Comparison of ENCODE assay signal across 10 cellular contexts in genomic region chr13:99357920-99358319, GRCh38. TPM values are rescaled to one million over a fixed set of nuclear protein-coding genes. Genes with fewer than 3 reads are reported as not detected.
DNase-seq lines count a peak whose midpoint lies in the region; ATAC-seq and TF ChIP-seq lines count a peak whose summit lies in the region.
"Had no signal": no experiment of that assay in that cellular context is flagged by ENCODE, and none has a peak within 500 bp of the region (broad histone marks: within the 10 kb centered on the region; RNA-seq: fewer than 3 reads in every experiment).

No MANE protein-coding gene starts in this region.

- H3K4me3 ChIP-seq in CD4-positive, alpha-beta memory T cell (ENCODE audit: low read length in 2 of 2), result peak overlapping the region; percentile 12 to 37
- H3K4me3 ChIP-seq in OCI-LY1 (ENCODE audit: low read depth, low read length, poor library complexity, severe bottlenecking) (no peak overlapping the region), brain microvascular endothelial cell (ENCODE audit: low read depth, low read length) (no peak overlapping the region)
- H3K4me3 ChIP-seq: left ventricle myocardium inferior had no signal

- peaks cover 87 to 100% (median 94%) of the 10 kb centered on the region in 4 donors for H3K4me1 Mint-ChIP-seq in CD4-positive, alpha-beta memory T cell
- peaks cover 63 to 84% of the 10 kb centered on the region in 2 donors for H3K4me1 Mint-ChIP-seq in natural killer cell treated with Interleukin-12 subunit alpha and Interleukin-12 subunit beta and Interleukin-15 and Interleukin-18, amount 100 ng/mL, for 72 hours (ENCODE audit: low read depth in 2 of 2)

- no peaks in the 10 kb centered on the region for H3K27me3 Mint-ChIP-seq in CD4-positive, alpha-beta memory T cell
- H3K27me3 Mint-ChIP-seq in natural killer cell treated with Interleukin-12 subunit alpha and Interleukin-12 subunit beta and Interleukin-15 and Interleukin-18, amount 100 ng/mL, for 72 hours, result peaks cover 0 to 6% of the 10 kb centered on the region in 2 donors

- no peak overlapping the region; the same call in 1 of the 2 replicates for H3K4me2 ChIP-seq in OCI-LY1 (ENCODE audit: low read length)

- H3K4me1 ChIP-seq in CD4-positive, alpha-beta memory T cell (ENCODE audit: insufficient read depth, low read length), result peaks cover 98% of the 10 kb centered on the region
- H3K4me1 ChIP-seq in OCI-LY1 (ENCODE audit: insufficient read depth, low read length, severe bottlenecking), result peaks cover 97% of the 10 kb centered on the region

- H3K9me3 ChIP-seq in CD4-positive, alpha-beta memory T cell (ENCODE audit: control insufficient read depth in 1 of 2, low read length in 2 of 2), result no peaks in the 10 kb centered on the region
- no peaks in the 10 kb centered on the region for H3K9me3 ChIP-seq in OCI-LY1 (ENCODE audit: low read length)
- H3K9me3 ChIP-seq: left ventricle myocardium inferior had no signal

- DNase-seq in CD4-positive, alpha-beta memory T cell, result peak in 2 of 5 donors; percentile 44 to 56
- DNase-seq in brain microvascular endothelial cell (no peak), NCI-H1105 (lab: John Stamatoyannopoulos, UW) (no peak)
- no peak for DNase-seq in natural killer cell treated with Interleukin-12 subunit alpha and Interleukin-12 subunit beta and Interleukin-15 and Interleukin-18, amount 100 ng/mL, for 72 hours (ENCODE audit: low spot score)
- DNase-seq: left ventricle myocardium inferior had no signal

- in situ Hi-C loops in brain microvascular endothelial cell (cut with HindIII; ENCODE audit: low pct_ligation_motif_present, low sequenced_read_pairs), result no loop called here

- H3K36me3 ChIP-seq in CD4-positive, alpha-beta memory T cell (ENCODE audit: insufficient read depth, low read length), result no peaks in the 10 kb centered on the region
- H3K36me3 ChIP-seq in OCI-LY1 (ENCODE audit: insufficient read depth, low read length), result peaks cover 96% of the 10 kb centered on the region
- no peaks in the 10 kb centered on the region for H3K36me3 ChIP-seq in brain microvascular endothelial cell (replicated peaks)

- H3K27ac Mint-ChIP-seq in CD4-positive, alpha-beta memory T cell, result peak overlapping the region; percentile 96 to 100 (median 99)
- peak overlapping the region; percentile 87 to 88 for H3K27ac Mint-ChIP-seq in natural killer cell treated with Interleukin-12 subunit alpha and Interleukin-12 subunit beta and Interleukin-15 and Interleukin-18, amount 100 ng/mL, for 72 hours

- peak overlapping the region; percentile 94 for H3K27ac ChIP-seq in CD4-positive, alpha-beta memory T cell (ENCODE audit: low read depth, low read length)
- H3K27ac ChIP-seq in OCI-LY1 (ENCODE audit: low read depth, low read length, poor library complexity, severe bottlenecking) (peak overlapping the region; percentile 88), brain microvascular endothelial cell (peak overlapping the region; percentile 94)
- H3K27ac ChIP-seq: epithelial cell of prostate had no signal

- POLR2A ChIA-PET in CD4-positive, alpha-beta memory T cell (lab: Charles Lee; ENCODE audit: partially characterized antibody), result interaction anchor here (1.3 to 21.5 kb wide), 10 partner anchors 8 to 88 kb away, joined by 4 to 929 read pairs (median 147); partner anchors contain the start of gene GPR183

- CTCF ChIA-PET in CD4-positive, alpha-beta memory T cell (lab: Charles Lee; ENCODE audit: partially characterized antibody), result interaction anchor here (0.6 to 7.0 kb wide), 5 partner anchors 9 to 79 kb away, joined by 3 to 32 read pairs (median 5); partner anchors contain the start of gene GPR183

- TF ChIP-seq CTCF in OCI-LY1 (IDR thresholded peaks at IDR 0.05; ENCODE audit: low read length) (no peak), brain microvascular endothelial cell (IDR thresholded peaks at IDR 0.05; ENCODE audit: low read depth, low read length, missing control alignments) (no peak)

- intact Hi-C loops in CD4-positive, alpha-beta memory T cell (cut with micrococcal nuclease), result loop anchor here (1.0 to 2.0 kb wide), 4 partner anchors 7 to 75 kb away; no protein-coding TSS in a partner anchor

- peaks cover 42 to 45% of the 10 kb centered on the region in 2 donors for H3K36me3 Mint-ChIP-seq in CD4-positive, alpha-beta memory T cell
- peaks cover 22% of the 10 kb centered on the region for H3K36me3 Mint-ChIP-seq in natural killer cell treated with Interleukin-12 subunit alpha and Interleukin-12 subunit beta and Interleukin-15 and Interleukin-18, amount 100 ng/mL, for 72 hours

- H3K79me2 ChIP-seq in OCI-LY1 (ENCODE audit: insufficient read depth, low read length), result peaks cover 96% of the 10 kb centered on the region

- no peaks in the 10 kb centered on the region for H3F3A ChIP-seq in OCI-LY1 (ENCODE audit: insufficient read depth, low read length)

- no peaks in the 10 kb centered on the region for H4K20me1 ChIP-seq in OCI-LY1 (ENCODE audit: insufficient read depth, low read length)

- H3K9me2 ChIP-seq in OCI-LY1 (ENCODE audit: low read depth, low read length), result no peaks in the 10 kb centered on the region

- H3K4me3 Mint-ChIP-seq in CD4-positive, alpha-beta memory T cell, result peak overlapping the region; percentile 58 to 80 (median 72)
- H3K4me3 Mint-ChIP-seq in natural killer cell treated with Interleukin-12 subunit alpha and Interleukin-12 subunit beta and Interleukin-15 and Interleukin-18, amount 100 ng/mL, for 72 hours, result peak overlapping the region; percentile 82

- H3K27me3 ChIP-seq in CD4-positive, alpha-beta memory T cell (ENCODE audit: insufficient read depth, low read length), result no peaks in the 10 kb centered on the region
- no peaks in the 10 kb centered on the region for H3K27me3 ChIP-seq in OCI-LY1 (ENCODE audit: insufficient read depth, low read length)
- no peaks in the 10 kb centered on the region for H3K27me3 ChIP-seq in brain microvascular endothelial cell (replicated peaks)

- H3K9me3 Mint-ChIP-seq in CD4-positive, alpha-beta memory T cell, result peaks cover 0 to 6% (median 0%) of the 10 kb centered on the region in 8 donors
- H3K9me3 Mint-ChIP-seq in natural killer cell treated with Interleukin-12 subunit alpha and Interleukin-12 subunit beta and Interleukin-15 and Interleukin-18, amount 100 ng/mL, for 72 hours, result no peaks in the 10 kb centered on the region

- H2AFZ ChIP-seq in OCI-LY1 (ENCODE audit: low read length), result no peak overlapping the region

- ATAC-seq in natural killer cell treated with Interleukin-12 subunit alpha and Interleukin-12 subunit beta and Interleukin-15 and Interleukin-18, amount 100 ng/mL, for 72 hours, result no peak
- no peak for ATAC-seq in GM21825 (IDR thresholded peaks at IDR 0.05; ENCODE audit: unreplicated experiment)
- ATAC-seq in HG03175 (IDR thresholded peaks at IDR 0.05; ENCODE audit: unreplicated experiment), result no peak
- ATAC-seq in GM19395 (IDR thresholded peaks at IDR 0.05; ENCODE audit: unreplicated experiment), result no peak

- no peak overlapping the region for H3K9ac ChIP-seq in OCI-LY1 (ENCODE audit: low read length)

RNA-seq across cellular contexts. Expression of gene GPR183, which starts 50.7 kb away (rescaled TPM):
- total RNA-seq in CD4-positive, alpha-beta memory T cell, result 100 to 1,000 TPM; 203 to 204 TPM
- polyA plus RNA-seq in CD4-positive, alpha-beta memory T cell, result 100 to 1,000 TPM; 563 to 954 TPM
- total RNA-seq in natural killer cell treated with Interleukin-12 subunit alpha and Interleukin-12 subunit beta and Interleukin-15 and Interleukin-18, amount 100 ng/mL, for 72 hours, result 10 to 100 TPM in 1 of 2 donors, 1 to 10 TPM in 1; 5.4 to 10.2 TPM

Comparison
In these comparisons a context has a peak if more than half of its experiments do, and no peak if none do; other contexts are left out.
1. H3K4me3 ChIP-seq: peak in CD4-positive, alpha-beta memory T cell (2 of 2); none in OCI-LY1 (single experiment) and brain microvascular endothelial cell (single experiment).
2. RNA of gene GPR183, which starts 50.7 kb away (total RNA-seq): 203 to 204 TPM in CD4-positive, alpha-beta memory T cell; 5.4 to 10.2 TPM in natural killer cell treated with Interleukin-12 subunit alpha and Interleukin-12 subunit beta and Interleukin-15 and Interleukin-18, amount 100 ng/mL, for 72 hours; every median in the first group is over 10 times any median in the second.
3. Peak in every context shown above with its lines, with median percentiles within 50 percentile points of each other: H3K27ac ChIP-seq.